In the genomic region with DNA sequence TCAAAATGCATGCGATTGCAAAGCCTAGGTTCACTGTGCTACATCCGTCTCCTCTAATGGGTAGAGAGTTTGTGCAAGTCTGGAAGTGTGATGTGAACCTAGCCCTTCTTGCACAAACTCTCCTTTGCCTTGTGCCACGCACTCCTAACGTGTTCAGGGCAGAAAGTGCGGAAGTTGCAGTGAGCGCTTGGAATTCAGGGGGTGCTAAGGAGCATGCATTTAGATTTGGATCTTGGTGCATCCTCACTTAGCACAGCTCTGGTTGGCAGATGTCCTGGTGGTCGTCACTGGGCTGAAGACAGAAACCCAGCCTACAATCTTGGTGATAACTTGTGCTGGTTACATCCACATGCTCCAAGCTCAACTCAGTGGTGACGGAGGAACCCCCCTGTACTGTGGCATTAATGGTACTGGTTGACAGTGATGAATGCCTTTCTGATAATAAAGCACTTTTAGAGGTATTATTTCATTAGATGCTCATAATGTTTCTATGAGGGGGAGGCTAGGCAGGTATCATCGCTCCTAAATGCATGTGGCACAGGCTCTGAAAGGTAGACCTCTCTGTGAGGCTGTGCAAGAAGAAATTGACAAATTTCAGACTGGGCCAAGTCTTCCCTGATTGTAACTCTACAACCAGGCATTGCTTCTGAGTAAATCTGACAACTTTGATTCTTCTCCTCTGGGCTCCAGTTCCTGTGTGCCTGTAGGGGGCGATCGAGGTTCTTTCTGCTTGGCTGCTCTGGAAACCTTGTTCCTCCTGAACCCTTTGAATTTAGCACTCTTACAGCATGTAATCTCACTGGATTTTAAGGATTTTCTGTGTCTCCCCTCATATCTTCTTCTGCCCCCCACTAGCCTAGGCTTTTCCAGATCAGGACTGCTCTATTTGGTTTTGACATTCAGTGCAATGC, we compare ENCODE assay signal across 8 cellular contexts. TPM values are rescaled to one million over a fixed set of nuclear protein-coding genes. Genes with fewer than 3 reads are reported as not detected.
DNase-seq lines count a peak whose midpoint lies in the region; ATAC-seq and TF ChIP-seq lines count a peak whose summit lies in the region.

No MANE protein-coding gene starts in this region.

- H3K36me3 ChIP-seq in sigmoid colon: peaks cover 12 to 14% (median 13%) of the 10 kb centered on the region in 4 donors

- DNase-seq in GM10266 (ENCODE audit: extremely low spot score) (peak; percentile 67), NCI-H748 (lab: John Stamatoyannopoulos, UW; ENCODE audit: unreplicated experiment) (peak; percentile 34), fibroblast of mammary gland (ENCODE audit: low read depth) (peak; percentile 70), sigmoid colon (peak; percentile 63), ureter (ENCODE audit: low spot score) (no peak)
- peak; percentile 75 for DNase-seq in activated CD8-positive, alpha-beta memory T cell treated with anti-CD3 and anti-CD28 coated beads, Interleukin-2, amount 50 U/mL, for 48 hours

- H3K27ac ChIP-seq in 22Rv1: no peak overlapping the region
- H3K27ac ChIP-seq in sigmoid colon: peak overlapping the region in 1 of 4 donors; percentile 73

- ATAC-seq in GM19328 (IDR thresholded peaks at IDR 0.05; ENCODE audit: unreplicated experiment): no peak

- no peaks in the 10 kb centered on the region for H3K9me3 ChIP-seq in sigmoid colon

- intact Hi-C loops in sigmoid colon (cut with DNase I): loop anchor here (5.0 kb wide), 1 partner anchor 187 kb away; no protein-coding TSS in a partner anchor

- TF ChIP-seq POLR2A in sigmoid colon (IDR thresholded peaks at IDR 0.05): no peak

- TF ChIP-seq EP300 in sigmoid colon (IDR thresholded peaks at IDR 0.05): no peak

- peak; percentile 58 for TF ChIP-seq CTCF in 22Rv1 (IDR thresholded peaks at IDR 0.05)
- peak; percentile 71 for TF ChIP-seq CTCF in GM10266 (IDR thresholded peaks at IDR 0.05; ENCODE audit: control insufficient read depth, insufficient read depth, low read depth, missing control alignments)
- TF ChIP-seq CTCF in fibroblast of mammary gland (conservative IDR thresholded peaks at IDR 0.05; ENCODE audit: control insufficient read depth, insufficient read depth, low read depth, low read length): peak; percentile 79
- TF ChIP-seq CTCF in sigmoid colon (IDR thresholded peaks at IDR 0.05): peak in 1 of 4 experiments; percentile 42

- no peaks in the 10 kb centered on the region for H3K27me3 ChIP-seq in sigmoid colon

- peaks cover 0 to 84% (median 72%) of the 10 kb centered on the region in 4 donors for H3K4me1 ChIP-seq in sigmoid colon

- no peak overlapping the region for H3K4me3 ChIP-seq in fibroblast of mammary gland (ENCODE audit: control insufficient read depth, low read depth, low read length)
- no peak overlapping the region for H3K4me3 ChIP-seq in sigmoid colon

- 78 to 79% methylated on average over 11 of the region's 11 CpGs for WGBS in sigmoid colon, 2 donors

RNA-seq across cellular contexts. Expression of gene MAPKAPK2, which starts 40.6 kb away (rescaled TPM):
- total RNA-seq in sigmoid colon: 10 to 100 TPM; 32.1 to 61.4 (median 40.5) TPM
- 10 to 100 TPM; 37.8 to 55.5 (median 39.3) TPM for polyA plus RNA-seq in sigmoid colon
- 69.8 TPM for total RNA-seq in ureter

RNA-seq across cellular contexts. Expression of gene IL19, which starts 45.3 kb away (rescaled TPM):
- total RNA-seq in sigmoid colon (not detected), ureter (not detected)
- under 1 TPM in 1 of 3 donors, not detected in 2; 0.10 TPM for polyA plus RNA-seq in sigmoid colon

RNA-seq across cellular contexts. Expression of gene IL10, which starts 47.0 kb away (rescaled TPM):
- total RNA-seq in sigmoid colon: 10 to 100 TPM in 2 of 4 donors, 1 to 10 TPM in 2; 1.7 to 11.1 (median 8.2) TPM
- polyA plus RNA-seq in sigmoid colon: 10 to 100 TPM in 1 of 3 donors, 1 to 10 TPM in 2; 1.6 to 16.8 (median 2.8) TPM
- total RNA-seq in ureter: 0.68 TPM
